ENCODE assay signal across 9 cellular contexts in genomic region chr12:45231515-45232145, GRCh38. TPM values are rescaled to one million over a fixed set of nuclear protein-coding genes. Genes with fewer than 3 reads are reported as not detected.
DNase-seq lines count a peak whose midpoint lies in the region; ATAC-seq and TF ChIP-seq lines count a peak whose summit lies in the region.
"Had no signal": no experiment of that assay in that cellular context is flagged by ENCODE, and none has a peak within 500 bp of the region (broad histone marks: within the 10 kb centered on the region; RNA-seq: fewer than 3 reads in every experiment).

No MANE protein-coding gene starts in this region.

- DNase-seq in right atrium auricular region (ENCODE audit: low spot score) (no peak), Right ventricle myocardium superior (no peak), amniotic epithelial cell (ENCODE audit: low read depth) (peak; percentile 82), kidney glomerular epithelial cell (lab: John Stamatoyannopoulos, UW) (peak; percentile 32), uterus (no peak), GM19240 (ENCODE audit: insufficient read length, low spot score) (no peak), SIG-M5 (lab: John Stamatoyannopoulos, UW) (no peak), G401 (ENCODE audit: low spot score) (no peak)
- DNase-seq: CD8-positive, alpha-beta T cell had no signal

- no peaks in the 10 kb centered on the region for H3K27me3 ChIP-seq in right atrium auricular region
- H3K27me3 ChIP-seq in uterus: no peaks in the 10 kb centered on the region

- H3K9me3 ChIP-seq in right atrium auricular region (no peaks in the 10 kb centered on the region), uterus (no peaks in the 10 kb centered on the region)

- H3K27ac ChIP-seq in right atrium auricular region (peak overlapping the region; percentile 80 to 89), uterus (peak overlapping the region; percentile 78 to 93)

- H3K4me1 ChIP-seq in right atrium auricular region (peaks cover 0 to 57% of the 10 kb centered on the region in 2 donors), uterus (peaks cover 9 to 18% of the 10 kb centered on the region in 2 donors)

- no peak for ATAC-seq in Right ventricle myocardium superior (ENCODE audit: poor library complexity)
- ATAC-seq: CD8-positive, alpha-beta T cell had no signal

- no peak for TF ChIP-seq POLR2A in uterus (IDR thresholded peaks at IDR 0.05)

- in situ Hi-C loops in G401 (cut with HindIII; ENCODE audit: low sequenced_read_pairs): no loop called here

- intact Hi-C loops in Right ventricle myocardium superior (cut with DNase I): no loop called here
- intact Hi-C loops in uterus (cut with DNase I; ENCODE audit: low total_unique reads): no loop called here

- no peak overlapping the region for H3K4me3 ChIP-seq in right atrium auricular region
- no peak overlapping the region for H3K4me3 ChIP-seq in uterus

- H3K36me3 ChIP-seq in right atrium auricular region: no peaks in the 10 kb centered on the region
- no peaks in the 10 kb centered on the region for H3K36me3 ChIP-seq in uterus

- TF ChIP-seq CTCF in right atrium auricular region (IDR thresholded peaks at IDR 0.05): no peak
- TF ChIP-seq CTCF in uterus (IDR thresholded peaks at IDR 0.05): no peak

RNA-seq across cellular contexts. Expression of gene ANO6, which starts 15.7 kb away (rescaled TPM):
- total RNA-seq in right atrium auricular region: 10 to 100 TPM; 48.1 to 49.5 TPM
- total RNA-seq in Right ventricle myocardium superior: 46.6 TPM
- total RNA-seq in uterus: 100 to 1,000 TPM in 1 of 4 donors, 10 to 100 TPM in 3; 53.8 to 125 (median 75.9) TPM
- total RNA-seq in G401 (2014; rRNA removed; shearing (Covaris generic)): 13.2 and 25.8 TPM in 2 replicates

Comparison
In these comparisons a context has a peak if more than half of its experiments do, and no peak if none do; other contexts are left out.
1. DNase-seq: peak in amniotic epithelial cell (single experiment) and kidney glomerular epithelial cell (single experiment); none in right atrium auricular region (single experiment), Right ventricle myocardium superior (single experiment), uterus (0 of 2), GM19240 (single experiment), SIG-M5 (single experiment) and G401 (single experiment).